1 cellular context compared by ENCODE assay signal in genomic region chr18:79940126-79940813, GRCh38.
TF ChIP-seq lines count a peak whose summit lies in the region.

No MANE protein-coding gene starts in this region.

TF ChIP-seq in IMR-90, 13 proteins besides CTCF, POLR2A, EP300 and RAD21:
- no peak for TF ChIP-seq ELK1 (IDR thresholded peaks at IDR 0.05; ENCODE audit: borderline replicate concordance, low read depth, low read length)
- TF ChIP-seq NFE2L2 (IDR thresholded peaks at IDR 0.05; ENCODE audit: low read depth, low read length) = no peak
- no peak for TF ChIP-seq MAZ (IDR thresholded peaks at IDR 0.05; ENCODE audit: borderline replicate concordance, low read depth, low read length)
- no peak for TF ChIP-seq RCOR1 (IDR thresholded peaks at IDR 0.05; ENCODE audit: insufficient replicate concordance, low read length)
